In genomic region chr22:44703269-44703870, GRCh38 we compare ENCODE assay signal across 10 cellular contexts. TPM values are rescaled to one million over a fixed set of nuclear protein-coding genes. Genes with fewer than 3 reads are reported as not detected.
DNase-seq lines count a peak whose midpoint lies in the region; ATAC-seq and TF ChIP-seq lines count a peak whose summit lies in the region.
"Had no signal": no experiment of that assay in that cellular context is flagged by ENCODE, and none has a peak within 500 bp of the region (broad histone marks: within the 10 kb centered on the region; RNA-seq: fewer than 3 reads in every experiment).

No MANE protein-coding gene starts in this region.

- H3K27me3 ChIP-seq in mesendoderm (ENCODE audit: insufficient read depth, low read length, poor library complexity) = no peaks in the 10 kb centered on the region
- H3K27me3 ChIP-seq in upper lobe of left lung = no peaks in the 10 kb centered on the region

- H3K4me3 Mint-ChIP-seq in activated naive CD4-positive, alpha-beta T cell treated with anti-CD3 and anti-CD28 coated beads, Interleukin-2, amount 50 U/mL, for 24 hours = peak overlapping the region; percentile 82
- H3K4me3 Mint-ChIP-seq in brain = peak overlapping the region; percentile 72 to 87 (median 80)

- DNase-seq in activated naive CD4-positive, alpha-beta T cell (lab: John Stamatoyannopoulos, UW) = no peak
- no peak for DNase-seq in mesendoderm
- DNase-seq in upper lobe of left lung = no peak
- no peak for DNase-seq in NCI-H524 treated with DMSO at 0.1 percent for 48 hours (lab: John Stamatoyannopoulos, UW)
- DNase-seq: activated CD4-positive, alpha-beta T cell treated with anti-CD3 and anti-CD28 coated beads, Interleukin-2, amount 50 U/mL, for 4 hours; NCI-H187 had no signal

- no peak overlapping the region for H4K5ac ChIP-seq in mesendoderm (ENCODE audit: low read length)

- H4K8ac ChIP-seq in mesendoderm (ENCODE audit: low read depth, low read length) = no peak overlapping the region

- H3K27ac ChIP-seq in mesendoderm (ENCODE audit: low read depth, low read length) (no peak overlapping the region), upper lobe of left lung (no peak overlapping the region)

- H3K4me2 ChIP-seq in mesendoderm (ENCODE audit: low read length) = no peak overlapping the region

- peaks cover 2% of the 10 kb centered on the region for H3K4me1 ChIP-seq in mesendoderm (ENCODE audit: control insufficient read depth, low read depth, low read length)
- peaks cover 7 to 25% (median 17%) of the 10 kb centered on the region in 4 donors for H3K4me1 ChIP-seq in upper lobe of left lung

- H3K23ac ChIP-seq in mesendoderm (ENCODE audit: low read length) = no peak overlapping the region

- H3K36me3 ChIP-seq in mesendoderm (ENCODE audit: control insufficient read depth, insufficient read depth, low read length) (no peaks in the 10 kb centered on the region), upper lobe of left lung (no peaks in the 10 kb centered on the region)

- H3K4me3 ChIP-seq in mesendoderm (ENCODE audit: low read length) (no peak overlapping the region), upper lobe of left lung (peak overlapping the region in 3 of 4 donors; percentile 71 to 80 (median 72))

- H3K4me1 Mint-ChIP-seq in activated naive CD4-positive, alpha-beta T cell treated with anti-CD3 and anti-CD28 coated beads, Interleukin-2, amount 50 U/mL, for 24 hours = peaks cover 32% of the 10 kb centered on the region
- peaks cover 34% of the 10 kb centered on the region for H3K4me1 Mint-ChIP-seq in brain

- H2BK15ac ChIP-seq in mesendoderm (replicated peaks; ENCODE audit: low read depth) = no peak overlapping the region

- no peaks in the 10 kb centered on the region for H3K79me1 ChIP-seq in mesendoderm (ENCODE audit: low read length)

- peak overlapping the region; percentile 82 for H3K56ac ChIP-seq in mesendoderm (ENCODE audit: low read length)

- ATAC-seq in upper lobe of left lung (ENCODE audit: low FRiP score in 2 of 2) (no peak), HG03045 (IDR thresholded peaks at IDR 0.05; ENCODE audit: unreplicated experiment) (no peak), GM19455 (IDR thresholded peaks at IDR 0.05; ENCODE audit: unreplicated experiment) (no peak)

- H3K79me2 ChIP-seq in mesendoderm (ENCODE audit: control insufficient read depth, insufficient read depth, low read length) = no peaks in the 10 kb centered on the region

- TF ChIP-seq POLR2A in upper lobe of left lung (IDR thresholded peaks at IDR 0.05) = no peak

- H2AK5ac ChIP-seq in mesendoderm (ENCODE audit: low read length) = no peak overlapping the region

- WGBS in mesendoderm (ENCODE audit: extremely low coverage, insufficient coverage, low lambda C conversion rate) = no CpG with 5 or more reads among the region's 22 CpGs
- 51 to 75% methylated on average over 2 to 22 of the region's 22 CpGs for WGBS in upper lobe of left lung, 2 donors

- no peak overlapping the region for H2BK120ac ChIP-seq in mesendoderm (ENCODE audit: low read depth, low read length)

- H3K4ac ChIP-seq in mesendoderm (ENCODE audit: low read depth, low read length) = no peak overlapping the region

- no peak for TF ChIP-seq EP300 in upper lobe of left lung (IDR thresholded peaks at IDR 0.05)

- no peaks in the 10 kb centered on the region for H3K27me3 Mint-ChIP-seq in activated naive CD4-positive, alpha-beta T cell treated with anti-CD3 and anti-CD28 coated beads, Interleukin-2, amount 50 U/mL, for 24 hours
- peaks cover 21% of the 10 kb centered on the region for H3K27me3 Mint-ChIP-seq in brain

- TF ChIP-seq CTCF in brain (conservative IDR thresholded peaks at IDR 0.05) (no peak), upper lobe of left lung (IDR thresholded peaks at IDR 0.05) (no peak)

- H3K27ac Mint-ChIP-seq in activated naive CD4-positive, alpha-beta T cell treated with anti-CD3 and anti-CD28 coated beads, Interleukin-2, amount 50 U/mL, for 24 hours = no peak overlapping the region
- peak overlapping the region in 3 of 5 experiments; percentile 24 to 91 (median 84) for H3K27ac Mint-ChIP-seq in brain

- peaks cover 1% of the 10 kb centered on the region for H3K36me3 Mint-ChIP-seq in activated naive CD4-positive, alpha-beta T cell treated with anti-CD3 and anti-CD28 coated beads, Interleukin-2, amount 50 U/mL, for 24 hours
- H3K36me3 Mint-ChIP-seq in brain = peaks cover 8% of the 10 kb centered on the region

- no peak overlapping the region for H2BK5ac ChIP-seq in mesendoderm (ENCODE audit: low read length)

- no peaks in the 10 kb centered on the region for H3K9me3 ChIP-seq in upper lobe of left lung

- no peaks in the 10 kb centered on the region for H3K9me3 Mint-ChIP-seq in activated naive CD4-positive, alpha-beta T cell treated with anti-CD3 and anti-CD28 coated beads, Interleukin-2, amount 50 U/mL, for 24 hours
- peaks cover 0 to 3% (median 0%) of the 10 kb centered on the region in 5 experiments for H3K9me3 Mint-ChIP-seq in brain

- H3K18ac ChIP-seq in mesendoderm (ENCODE audit: low read length) = no peak overlapping the region

- H3K9ac ChIP-seq in mesendoderm (ENCODE audit: low read length) = peak overlapping the region; percentile 6

RNA-seq across cellular contexts. Expression of gene PRR5, which starts 1.4 kb away (rescaled TPM):
- 6.5 TPM for polyA plus RNA-seq in brain (ENCODE audit: insufficient read depth, low read depth, low replicate concordance)
- 9.1 TPM for polyA plus RNA-seq in mesendoderm (2013, experiment 1 of 2)
- polyA plus RNA-seq in mesendoderm (2013, experiment 2 of 2) = 9.0 TPM
- total RNA-seq in upper lobe of left lung = 10 to 100 TPM; 13.1 to 68.1 (median 15.8) TPM

RNA-seq across cellular contexts. Expression of gene ARHGAP8, which starts 49.0 kb away (rescaled TPM):
- polyA plus RNA-seq in brain (ENCODE audit: insufficient read depth, low read depth, low replicate concordance) = 2.5 TPM
- 26.7 TPM for polyA plus RNA-seq in mesendoderm (2013, experiment 1 of 2)
- 27.5 TPM for polyA plus RNA-seq in mesendoderm (2013, experiment 2 of 2)
- total RNA-seq in upper lobe of left lung = 10 to 100 TPM; 13.8 to 55.5 (median 22.7) TPM
